20 cellular contexts compared by ENCODE assay signal in genomic region chr1:18931731-18932130, GRCh38. TPM values are rescaled to one million over a fixed set of nuclear protein-coding genes. Genes with fewer than 3 reads are reported as not detected.
A peak's percentile ranks its signal among the peaks of the same experiment; 100 is the strongest.
DNase-seq lines count a peak whose midpoint lies in the region; ATAC-seq and TF ChIP-seq lines count a peak whose summit lies in the region.
"Had no signal": no experiment of that assay in that cellular context is flagged by ENCODE, and none has a peak within 500 bp of the region (broad histone marks: within the 10 kb centered on the region; RNA-seq: fewer than 3 reads in every experiment).

No MANE protein-coding gene starts in this region.

- no peaks in the 10 kb centered on the region for H4K20me1 ChIP-seq in PC-9 (ENCODE audit: insufficient read depth)

- DNase-seq in activated T-cell treated with anti-CD3 and anti-CD28 coated beads, Interleukin-2, amount 50 U/mL, for 72 hours, result no peak
- DNase-seq in activated T-cell treated with anti-CD3 and anti-CD28 coated beads for 4 hours (no peak), PC-9 (no peak), kidney tubule cell (ENCODE audit: low spot score) (peak; percentile 18), ecto neural progenitor cell (ENCODE audit: low spot score) (no peak), DMS153 treated with DMSO at 0.1 percent for 48 hours (lab: John Stamatoyannopoulos, UW; ENCODE audit: unreplicated experiment) (no peak)
- DNase-seq: activated CD8-positive, alpha-beta memory T cell treated with anti-CD3 and anti-CD28 coated beads, Interleukin-2, amount 50 U/mL, for 48 hours; activated naive CD8-positive, alpha-beta T cell treated with anti-CD3 and anti-CD28 coated beads for 36 hours; NCI-H1694 treated with DMSO at 0.1 percent for 48 hours; NK-92 treated with Interleukin-12 subunit alpha and Interleukin-12 subunit beta, amount 100 ng/mL, for 24 hours; stimulated activated naive CD8-positive, alpha-beta T cell treated with anti-CD3 and anti-CD28 coated beads, Interleukin-15, amount 100 ng/mL, for 72 hours; T-helper 1 cell had no signal

- H3K4me1 Mint-ChIP-seq in activated T-cell treated with anti-CD3 and anti-CD28 coated beads, Interleukin-2, amount 50 U/mL, for 72 hours (ENCODE audit: low read depth), result peaks cover 97% of the 10 kb centered on the region
- peaks cover 70% of the 10 kb centered on the region for H3K4me1 Mint-ChIP-seq in stimulated activated memory B cell treated with anti-CD40 and anti-IgM and Interleukin-4, amounts not matched to agents 10 μg/mL and 1 μg/mL and 100 μg/mL, for 72 hours

- H3K4me3 ChIP-seq in PC-9, result no peak overlapping the region
- H3K4me3 ChIP-seq: esophagus muscularis mucosa, lung, right atrium auricular region had no signal

- peak overlapping the region; percentile 61 for H3K27ac Mint-ChIP-seq in activated T-cell treated with anti-CD3 and anti-CD28 coated beads, Interleukin-2, amount 50 U/mL, for 72 hours
- H3K27ac Mint-ChIP-seq in stimulated activated memory B cell treated with anti-CD40 and anti-IgM and Interleukin-4, amounts not matched to agents 10 μg/mL and 1 μg/mL and 100 μg/mL, for 72 hours, result peak overlapping the region; percentile 94
- H3K27ac Mint-ChIP-seq: activated naive CD8-positive, alpha-beta T cell treated with anti-CD3 and anti-CD28 coated beads for 36 hours; stimulated activated naive CD8-positive, alpha-beta T cell treated with anti-CD3 and anti-CD28 coated beads, Interleukin-15, amount 100 ng/mL, for 72 hours had no signal

- ATAC-seq in activated T-cell treated with anti-CD3 and anti-CD28 coated beads, Interleukin-2, amount 50 U/mL, for 72 hours (replicated peaks in 1 of 2), result no peak
- no peak for ATAC-seq in stimulated activated memory B cell treated with anti-CD40 and anti-IgM and Interleukin-4, amounts not matched to agents 10 μg/mL and 1 μg/mL and 100 μg/mL, for 72 hours
- ATAC-seq in HG03432 (IDR thresholded peaks at IDR 0.05; ENCODE audit: unreplicated experiment), result no peak
- ATAC-seq: Right ventricle myocardium inferior; stimulated activated naive CD8-positive, alpha-beta T cell treated with anti-CD3 and anti-CD28 coated beads, Interleukin-15, amount 100 ng/mL, for 72 hours; WTC11 had no signal

- H3K36me3 Mint-ChIP-seq in activated T-cell treated with anti-CD3 and anti-CD28 coated beads, Interleukin-2, amount 50 U/mL, for 72 hours (ENCODE audit: insufficient read depth in 2 of 2), result peaks cover 0 to 2% of the 10 kb centered on the region in 2 donors
- no peaks in the 10 kb centered on the region for H3K36me3 Mint-ChIP-seq in stimulated activated memory B cell treated with anti-CD40 and anti-IgM and Interleukin-4, amounts not matched to agents 10 μg/mL and 1 μg/mL and 100 μg/mL, for 72 hours
- H3K36me3 Mint-ChIP-seq: activated naive CD8-positive, alpha-beta T cell treated with anti-CD3 and anti-CD28 coated beads for 36 hours; brain; WTC11 had no signal

- H3K4me3 Mint-ChIP-seq in activated T-cell treated with anti-CD3 and anti-CD28 coated beads, Interleukin-2, amount 50 U/mL, for 72 hours, result peak overlapping the region; percentile 17 to 35
- no peak overlapping the region for H3K4me3 Mint-ChIP-seq in stimulated activated memory B cell treated with anti-CD40 and anti-IgM and Interleukin-4, amounts not matched to agents 10 μg/mL and 1 μg/mL and 100 μg/mL, for 72 hours
- H3K4me3 Mint-ChIP-seq: activated naive CD8-positive, alpha-beta T cell treated with anti-CD3 and anti-CD28 coated beads for 36 hours; brain; stimulated activated naive CD8-positive, alpha-beta T cell treated with anti-CD3 and anti-CD28 coated beads, Interleukin-15, amount 100 ng/mL, for 72 hours; WTC11 had no signal

- no peaks in the 10 kb centered on the region for H3K9me2 ChIP-seq in PC-9 (ENCODE audit: insufficient read depth)

- H3F3A ChIP-seq in PC-9 (ENCODE audit: insufficient read depth, low read depth), result peaks cover 15% of the 10 kb centered on the region; the same call in 1 of the 2 replicates

- POLR2A ChIA-PET in PC-9 (lab: Charles Lee; ENCODE audit: unreplicated experiment), result interaction anchor here (0.5 to 0.6 kb wide), 2 partner anchors 12 to 234 kb away, joined by 3 to 6 read pairs; no protein-coding TSS in a partner anchor

- no peak overlapping the region for H3K27ac ChIP-seq in PC-9
- H3K27ac ChIP-seq: right atrium auricular region had no signal

- no peaks in the 10 kb centered on the region for H3K27me3 ChIP-seq in PC-9 (ENCODE audit: insufficient read depth, low read depth)
- H3K27me3 ChIP-seq: esophagus muscularis mucosa, right atrium auricular region had no signal

- H3K36me3 ChIP-seq in PC-9 (ENCODE audit: low read depth), result no peaks in the 10 kb centered on the region
- H3K36me3 ChIP-seq: esophagus muscularis mucosa, right atrium auricular region had no signal

- peak overlapping the region; percentile 29 for H3K4me2 ChIP-seq in PC-9

- H3K79me2 ChIP-seq in PC-9 (ENCODE audit: low read depth), result peaks cover 49% of the 10 kb centered on the region

- peaks cover 51% of the 10 kb centered on the region for H3K4me1 ChIP-seq in PC-9 (replicated peaks; ENCODE audit: insufficient read depth)

- no peak overlapping the region for H2AFZ ChIP-seq in PC-9

- intact Hi-C loops in PC-9 (cut with micrococcal nuclease; ENCODE audit: unreplicated experiment), result no loop called here

- H3K9me3 ChIP-seq in PC-9 (ENCODE audit: insufficient read depth, low read depth), result no peaks in the 10 kb centered on the region
- H3K9me3 ChIP-seq: esophagus muscularis mucosa, right atrium auricular region had no signal

- BruUV-seq in PC-9 (replicated peaks; lab: Mats Ljungman, UMichigan), result no TSS peak

- H3K27me3 Mint-ChIP-seq in activated T-cell treated with anti-CD3 and anti-CD28 coated beads, Interleukin-2, amount 50 U/mL, for 72 hours (ENCODE audit: low read depth), result no peaks in the 10 kb centered on the region
- no peaks in the 10 kb centered on the region for H3K27me3 Mint-ChIP-seq in stimulated activated memory B cell treated with anti-CD40 and anti-IgM and Interleukin-4, amounts not matched to agents 10 μg/mL and 1 μg/mL and 100 μg/mL, for 72 hours
- H3K27me3 Mint-ChIP-seq: activated naive CD8-positive, alpha-beta T cell treated with anti-CD3 and anti-CD28 coated beads for 36 hours; stimulated activated naive CD8-positive, alpha-beta T cell treated with anti-CD3 and anti-CD28 coated beads, Interleukin-15, amount 100 ng/mL, for 72 hours had no signal

- CTCF ChIA-PET in PC-9 (lab: Charles Lee), result interaction anchor here (0.5 to 1.1 kb wide), 3 partner anchors 10 to 1344 kb away, joined by 3 to 4 read pairs (median 3); no protein-coding TSS in a partner anchor

- no peak for TF ChIP-seq CTCF in PC-9 (conservative IDR thresholded peaks at IDR 0.05)

- no peaks in the 10 kb centered on the region for H3K9me3 Mint-ChIP-seq in activated T-cell treated with anti-CD3 and anti-CD28 coated beads, Interleukin-2, amount 50 U/mL, for 72 hours
- H3K9me3 Mint-ChIP-seq in stimulated activated memory B cell treated with anti-CD40 and anti-IgM and Interleukin-4, amounts not matched to agents 10 μg/mL and 1 μg/mL and 100 μg/mL, for 72 hours, result no peaks in the 10 kb centered on the region
- H3K9me3 Mint-ChIP-seq: activated naive CD8-positive, alpha-beta T cell treated with anti-CD3 and anti-CD28 coated beads for 36 hours; brain; stimulated activated naive CD8-positive, alpha-beta T cell treated with anti-CD3 and anti-CD28 coated beads, Interleukin-15, amount 100 ng/mL, for 72 hours; WTC11 had no signal

RNA-seq across cellular contexts. Expression of gene IFFO2, which starts 24.7 kb away (rescaled TPM):
- total RNA-seq in activated T-cell treated with anti-CD3 and anti-CD28 coated beads, Interleukin-2, amount 50 U/mL, for 72 hours, result 10 to 100 TPM; 69.2 to 79.1 TPM
- total RNA-seq in PC-9 (2021), result 11.7 and 16.5 TPM in 2 replicates

RNA-seq across cellular contexts. Expression of gene ALDH4A1, which starts 29.4 kb away (rescaled TPM):
- 10 to 100 TPM in 1 of 2 donors, 1 to 10 TPM in 1; 8.1 to 13.1 TPM for total RNA-seq in activated T-cell treated with anti-CD3 and anti-CD28 coated beads, Interleukin-2, amount 50 U/mL, for 72 hours
- total RNA-seq in PC-9 (2021), result 15.0 and 19.4 TPM in 2 replicates
